ENCODE assay signal across 1 cellular context in the genomic region with DNA sequence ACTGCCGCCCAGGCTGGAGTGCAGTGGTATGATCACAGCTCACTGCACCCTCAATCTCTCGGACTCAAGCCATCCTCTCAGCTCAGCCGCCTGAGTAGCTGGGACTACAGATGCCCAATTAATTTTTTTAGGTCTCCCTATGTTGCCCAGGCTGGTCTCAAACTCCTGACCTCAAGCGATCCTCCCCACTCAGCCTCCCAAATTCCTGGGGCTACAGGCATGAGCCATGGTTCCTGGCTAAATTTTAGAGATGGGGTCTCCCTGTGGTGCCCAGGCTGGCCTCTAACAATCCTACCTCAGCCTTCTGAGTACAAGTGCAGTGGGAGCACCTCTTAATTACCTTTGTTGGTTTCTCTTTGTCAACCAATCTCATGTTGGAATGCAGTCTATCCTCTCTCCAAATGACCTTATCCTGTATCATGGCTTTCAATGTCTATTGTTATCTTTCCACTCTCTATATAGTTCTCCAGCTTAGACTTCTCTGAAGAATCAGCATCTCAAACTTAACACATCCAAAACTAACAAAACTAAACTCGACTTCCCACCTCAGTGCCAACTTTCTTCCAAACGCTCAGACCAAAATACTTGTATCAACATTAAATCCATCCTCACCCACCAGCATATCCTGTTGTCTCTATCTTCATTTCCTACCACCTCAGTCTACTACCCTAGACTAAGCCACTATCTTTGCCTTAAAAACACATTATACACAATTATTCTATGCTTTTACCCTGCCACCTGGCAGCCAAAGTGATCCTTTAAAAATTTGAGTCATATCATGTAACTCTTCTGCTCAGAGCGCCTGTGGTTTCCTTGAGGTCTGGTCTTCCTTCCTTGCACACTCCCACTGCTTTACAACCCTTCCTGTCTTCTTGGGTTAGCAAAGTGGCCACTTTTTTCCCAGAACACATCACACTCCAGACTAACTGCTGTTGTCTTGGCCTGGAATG.
A peak's percentile ranks its signal among the peaks of the same experiment; 100 is the strongest.
TF ChIP-seq lines count a peak whose summit lies in the region.

No MANE protein-coding gene starts in this region.

TF ChIP-seq in WTC11, 78 proteins besides CTCF, POLR2A, EP300 and RAD21 (continued from another document):
- TF ChIP-seq AFF4 (CRISPR knock-in tag; IDR thresholded peaks at IDR 0.05; ENCODE audit: borderline replicate concordance) (no peak), MXD4 (CRISPR knock-in tag; IDR thresholded peaks at IDR 0.05; ENCODE audit: borderline replicate concordance) (no peak), NFATC4 (CRISPR knock-in tag; IDR thresholded peaks at IDR 0.05) (peak; percentile 25; the same call in 1 of the 2 replicates), CBFB (CRISPR knock-in tag; IDR thresholded peaks at IDR 0.05; ENCODE audit: low read depth) (no peak), JUN (CRISPR knock-in tag; IDR thresholded peaks at IDR 0.05) (0 out of 2 replicates have a peak, but pooled peaks have one; percentile 40), MLX (CRISPR knock-in tag; IDR thresholded peaks at IDR 0.05) (no peak), ATF2 (CRISPR knock-in tag; IDR thresholded peaks at IDR 0.05; ENCODE audit: borderline replicate concordance, low read depth) (no peak), ZSCAN18 (CRISPR knock-in tag; IDR thresholded peaks at IDR 0.05) (no peak), ZNF317 (CRISPR knock-in tag; IDR thresholded peaks at IDR 0.05; ENCODE audit: borderline replicate concordance, low read depth) (no peak), ZNF138 (CRISPR knock-in tag; conservative IDR thresholded peaks at IDR 0.05) (no peak), ZNF671 (CRISPR knock-in tag; IDR thresholded peaks at IDR 0.05) (peak; percentile 35), OVOL2 (CRISPR knock-in tag; IDR thresholded peaks at IDR 0.05; ENCODE audit: borderline replicate concordance) (no peak), ETV6 (CRISPR knock-in tag; IDR thresholded peaks at IDR 0.05) (no peak), FOXP4 (CRISPR knock-in tag; IDR thresholded peaks at IDR 0.05) (no peak), CREM (CRISPR knock-in tag; IDR thresholded peaks at IDR 0.05) (no peak), NR3C1 (CRISPR knock-in tag; conservative IDR thresholded peaks at IDR 0.05; ENCODE audit: low read depth) (no peak), FOXJ3 (CRISPR knock-in tag; IDR thresholded peaks at IDR 0.05; ENCODE audit: borderline replicate concordance) (no peak), CREB1 (CRISPR knock-in tag; IDR thresholded peaks at IDR 0.05) (no peak), ZBTB43 (CRISPR knock-in tag; IDR thresholded peaks at IDR 0.05) (no peak), EMX1 (CRISPR knock-in tag; IDR thresholded peaks at IDR 0.05) (no peak; the same call in 1 of the 2 replicates), ZNF232 (CRISPR knock-in tag; IDR thresholded peaks at IDR 0.05) (no peak), E2F5 (CRISPR knock-in tag; IDR thresholded peaks at IDR 0.05) (no peak)
- TF ChIP-seq, protein P1, sequence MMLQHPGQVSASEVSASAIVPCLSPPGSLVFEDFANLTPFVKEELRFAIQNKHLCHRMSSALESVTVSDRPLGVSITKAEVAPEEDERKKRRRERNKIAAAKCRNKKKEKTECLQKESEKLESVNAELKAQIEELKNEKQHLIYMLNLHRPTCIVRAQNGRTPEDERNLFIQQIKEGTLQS (CRISPR knock-in tag; conservative IDR thresholded peaks at IDR 0.05), result no peak
